In genomic region chr3:181709537-181710279, GRCh38 we compare ENCODE assay signal across 8 cellular contexts.
DNase-seq lines count a peak whose midpoint lies in the region; ATAC-seq and TF ChIP-seq lines count a peak whose summit lies in the region.

No MANE protein-coding gene starts in this region.

- H3K27ac ChIP-seq in tibial artery: no peak overlapping the region

- peaks cover 0 to 36% (median 21%) of the 10 kb centered on the region in 4 donors for H3K4me1 ChIP-seq in tibial artery

- ATAC-seq in HG03280 (IDR thresholded peaks at IDR 0.05; ENCODE audit: unreplicated experiment): peak; percentile 52
- no peak for ATAC-seq in HG03108 (IDR thresholded peaks at IDR 0.05; ENCODE audit: unreplicated experiment)

- H3K4me3 ChIP-seq in GM06990 (replicated peaks; ENCODE audit: low read depth, low read length): no peak overlapping the region
- H3K4me3 ChIP-seq in epithelial cell of esophagus (ENCODE audit: low read length): no peak overlapping the region
- H3K4me3 ChIP-seq in tibial artery: no peak overlapping the region

- no peaks in the 10 kb centered on the region for H3K36me3 Mint-ChIP-seq in nephron (ENCODE audit: low read depth)

- H3K36me3 ChIP-seq in GM06990 (ENCODE audit: control insufficient read depth, insufficient read depth, low read length) (no peaks in the 10 kb centered on the region), tibial artery (no peaks in the 10 kb centered on the region)

- peak overlapping the region in 2 of 3 experiments; percentile 4 to 53 for H3K27ac Mint-ChIP-seq in nephron

- peaks cover 12% of the 10 kb centered on the region for H3K27me3 Mint-ChIP-seq in nephron (ENCODE audit: low read depth)

- H3K4me3 Mint-ChIP-seq in nephron: peak overlapping the region; percentile 61 to 77 (median 73)

- TF ChIP-seq CTCF in GM06990 (IDR thresholded peaks at IDR 0.05; ENCODE audit: insufficient read depth, low read length, poor library complexity, severe bottlenecking): peak; percentile 65
- peak; percentile 72 for TF ChIP-seq CTCF in epithelial cell of esophagus (IDR thresholded peaks at IDR 0.05; ENCODE audit: insufficient read depth, low read depth, low read length, missing control alignments)
- TF ChIP-seq CTCF in nephron (IDR thresholded peaks at IDR 0.05; ENCODE audit: unreplicated experiment in 3 of 3): peak; percentile 86 to 89 (median 87)
- TF ChIP-seq CTCF in tibial artery (IDR thresholded peaks at IDR 0.05): peak; percentile 54 to 77

- intact Hi-C loops in tibial artery (cut with DNase I; ENCODE audit: low total_unique reads): loop anchor here (5.0 kb wide), 1 partner anchor 978 kb away; no protein-coding TSS in a partner anchor

- peaks cover 10% of the 10 kb centered on the region for H3K4me1 Mint-ChIP-seq in nephron

- H3K27me3 ChIP-seq in GM06990 (replicated peaks; ENCODE audit: control insufficient read depth, insufficient read depth, low read length): peaks cover 7% of the 10 kb centered on the region
- H3K27me3 ChIP-seq in tibial artery: peaks cover 10 to 100% of the 10 kb centered on the region in 2 donors

- H3K9me3 Mint-ChIP-seq in nephron: no peaks in the 10 kb centered on the region

- H3K9me3 ChIP-seq in tibial artery: no peaks in the 10 kb centered on the region

- DNase-seq in GM06990 (ENCODE audit: extremely low read depth, insufficient read length) (peak; percentile 59), NCI-H524 (lab: John Stamatoyannopoulos, UW) (peak; percentile 68 to 71), epithelial cell of esophagus (ENCODE audit: low read depth) (peak; percentile 79), tibial artery (peak in 1 of 2 donors; percentile 44)
- peak; percentile 80 for DNase-seq in activated CD8-positive, alpha-beta memory T cell treated with anti-CD3 and anti-CD28 coated beads for 24 hours
